In genomic region chr1:90074137-90074536, GRCh38 we compare ENCODE assay signal across 14 cellular contexts.
A peak's percentile ranks its signal among the peaks of the same experiment; 100 is the strongest.
DNase-seq lines count a peak whose midpoint lies in the region; ATAC-seq and TF ChIP-seq lines count a peak whose summit lies in the region.
"Had no signal": no experiment of that assay in that cellular context is flagged by ENCODE, and none has a peak within 500 bp of the region (broad histone marks: within the 10 kb centered on the region; RNA-seq: fewer than 3 reads in every experiment).

No MANE protein-coding gene starts in this region.

- no peaks in the 10 kb centered on the region for H3K4me1 ChIP-seq in foreskin keratinocyte

- DNase-seq in foreskin keratinocyte (peak; percentile 4 to 27), epidermal melanocyte (ENCODE audit: insufficient read length, low spot score) (no peak), cerebellar cortex (ENCODE audit: low spot score) (no peak), HuH-7.5 (ENCODE audit: low spot score) (no peak), MV-4-11 (lab: John Stamatoyannopoulos, UW) (no peak)
- DNase-seq: activated B cell treated with CpG ODN at 0.5 μM for 24 hours; DMS53; effector CD4-positive, alpha-beta T cell; naive thymus-derived CD8-positive, alpha-beta T cell; NCI-H1417 had no signal

- no peak overlapping the region for H3K27ac ChIP-seq in foreskin keratinocyte

- peak; percentile 79 for ATAC-seq in GM19328 (IDR thresholded peaks at IDR 0.05; ENCODE audit: unreplicated experiment)
- ATAC-seq in HG02642 (IDR thresholded peaks at IDR 0.05; ENCODE audit: poor library complexity, unreplicated experiment), result peak; percentile 84
- ATAC-seq in HG03432 (IDR thresholded peaks at IDR 0.05; ENCODE audit: unreplicated experiment), result peak; percentile 84
- peak; percentile 62 for ATAC-seq in foreskin keratinocyte
- ATAC-seq: activated naive CD4-positive, alpha-beta T cell treated with anti-CD3 and anti-CD28 coated beads, Interleukin-2, amount 50 U/mL, for 72 hours; naive thymus-derived CD8-positive, alpha-beta T cell had no signal

- TF ChIP-seq CTCF in foreskin keratinocyte (conservative IDR thresholded peaks at IDR 0.05), result no peak

- peaks cover 19% of the 10 kb centered on the region for H3K27me3 ChIP-seq in foreskin keratinocyte

Comparison
In these comparisons a context has a peak if more than half of its experiments do, and no peak if none do; other contexts are left out.
1. DNase-seq: peak in foreskin keratinocyte (2 of 2); none in epidermal melanocyte (single experiment), cerebellar cortex (single experiment), HuH-7.5 (single experiment) and MV-4-11 (single experiment).
2. Peak in every context shown above with its lines, with median percentiles within 50 percentile points of each other: ATAC-seq.